Comparison of ENCODE assay signal across 25 cellular contexts in genomic region chr4:107599841-107600240, GRCh38.
A peak's percentile ranks its signal among the peaks of the same experiment; 100 is the strongest.
DNase-seq lines count a peak whose midpoint lies in the region; ATAC-seq and TF ChIP-seq lines count a peak whose summit lies in the region.
"Had no signal": no experiment of that assay in that cellular context is flagged by ENCODE, and none has a peak within 500 bp of the region (broad histone marks: within the 10 kb centered on the region; RNA-seq: fewer than 3 reads in every experiment).

No MANE protein-coding gene starts in this region.

- H3K4me2 ChIP-seq in GM23248 (ENCODE audit: unreplicated experiment), result peak overlapping the region; percentile 69
- peak overlapping the region; percentile 20 for H3K4me2 ChIP-seq in smooth muscle cell
- no peak overlapping the region for H3K4me2 ChIP-seq in hepatocyte

- H3K9me3 ChIP-seq in GM23248 (ENCODE audit: low read depth) (no peaks in the 10 kb centered on the region), smooth muscle cell (replicated peaks; ENCODE audit: low read depth) (no peaks in the 10 kb centered on the region), hepatocyte (ENCODE audit: low read depth) (no peaks in the 10 kb centered on the region)
- H3K9me3 ChIP-seq: body of pancreas, right lobe of liver, tibial artery had no signal

- H3K9ac ChIP-seq in GM23248 (no peak overlapping the region), smooth muscle cell (ENCODE audit: low read depth) (no peak overlapping the region)

- ATAC-seq in SK-N-SH treated with all-trans-retinoic acid at 6 μM for 48 hours, result peak; percentile 33; the same call in 2 of the 3 replicates
- ATAC-seq: body of pancreas, left lobe of liver, right lobe of liver had no signal

- H3K27me3 ChIP-seq in GM23248 (replicated peaks; ENCODE audit: insufficient read depth) (no peaks in the 10 kb centered on the region), smooth muscle cell (ENCODE audit: low read depth) (no peaks in the 10 kb centered on the region), hepatocyte (no peaks in the 10 kb centered on the region)
- H3K27me3 ChIP-seq: body of pancreas, right lobe of liver, tibial artery had no signal

- H2AFZ ChIP-seq in GM23248, result peak overlapping the region; percentile 72
- peak overlapping the region; percentile 17 for H2AFZ ChIP-seq in smooth muscle cell (ENCODE audit: low read depth)
- H2AFZ ChIP-seq in hepatocyte, result no peak overlapping the region

- no peak for TF ChIP-seq CTCF in smooth muscle cell (IDR thresholded peaks at IDR 0.05; ENCODE audit: borderline replicate concordance, insufficient read depth, poor library complexity, severe bottlenecking)
- TF ChIP-seq CTCF in hepatocyte (IDR thresholded peaks at IDR 0.05; ENCODE audit: poor library complexity), result no peak

- H3K4me1 ChIP-seq in GM23248 (ENCODE audit: insufficient read depth), result peaks cover 28% of the 10 kb centered on the region
- peaks cover 12% of the 10 kb centered on the region for H3K4me1 ChIP-seq in smooth muscle cell (ENCODE audit: low read depth)
- peaks cover 10% of the 10 kb centered on the region for H3K4me1 ChIP-seq in hepatocyte (ENCODE audit: insufficient read depth)
- H3K4me1 ChIP-seq: body of pancreas, right lobe of liver had no signal

- in situ Hi-C loops in GM23248 (cut with MboI), result no loop called here

- H4K20me1 ChIP-seq in GM23248 (ENCODE audit: insufficient read depth) (no peaks in the 10 kb centered on the region), smooth muscle cell (ENCODE audit: low read depth) (no peaks in the 10 kb centered on the region), hepatocyte (ENCODE audit: insufficient read depth, poor library complexity, severe bottlenecking) (no peaks in the 10 kb centered on the region)

- H3K79me2 ChIP-seq in GM23248 (ENCODE audit: insufficient read depth) (no peaks in the 10 kb centered on the region), smooth muscle cell (ENCODE audit: low read depth) (no peaks in the 10 kb centered on the region), hepatocyte (no peaks in the 10 kb centered on the region)

- H3K27ac ChIP-seq in GM23248 (peak overlapping the region; percentile 65; the same call in 1 of the 2 replicates), smooth muscle cell (ENCODE audit: low read depth) (no peak overlapping the region), hepatocyte (no peak overlapping the region)
- H3K27ac ChIP-seq: body of pancreas, right lobe of liver had no signal

- 41 to 52% methylated on average over 3 of the region's 3 CpGs for WGBS in GM23248 (ENCODE audit: low coverage in 1 of 2, low lambda C conversion rate in 2 of 2, missing lambda C conversion rate in 2 of 2), 2 experiments
- 50% methylated on average over 3 of the region's 3 CpGs for WGBS in smooth muscle cell (ENCODE audit: low lambda C conversion rate)
- 29% methylated on average over 3 of the region's 3 CpGs for WGBS in hepatocyte (ENCODE audit: low lambda C conversion rate, missing lambda C conversion rate)

- H3K4me3 ChIP-seq in GM23248 (0 out of 2 replicates have a peak overlapping the region, but pooled peaks have one; percentile 0), smooth muscle cell (no peak overlapping the region), hepatocyte (no peak overlapping the region)
- H3K4me3 ChIP-seq: body of pancreas, right lobe of liver, tibial artery had no signal

- H3K9me2 ChIP-seq in GM23248 (ENCODE audit: insufficient read depth) (no peaks in the 10 kb centered on the region), hepatocyte (replicated peaks; ENCODE audit: insufficient read depth) (no peaks in the 10 kb centered on the region)

- H3F3A ChIP-seq in GM23248 (ENCODE audit: insufficient read depth) (peaks cover 11% of the 10 kb centered on the region; the same call in 1 of the 2 replicates), smooth muscle cell (ENCODE audit: low read depth) (no peaks in the 10 kb centered on the region)

- DNase-seq in GM23248 (peak; percentile 13), kidney tubule cell (ENCODE audit: low spot score) (peak; percentile 8), smooth muscle cell (lab: John Stamatoyannopoulos, UW; ENCODE audit: unreplicated experiment) (no peak), NOMO-1 (lab: John Stamatoyannopoulos, UW; ENCODE audit: unreplicated experiment in 2 of 2) (no peak), hepatocyte (ENCODE audit: low spot score) (no peak), HT-29 (ENCODE audit: low spot score) (no peak)
- DNase-seq in activated CD4-positive, alpha-beta T cell treated with anti-CD3 and anti-CD28 coated beads for 48 hours, result no peak
- DNase-seq: activated B cell treated with CpG ODN at 0.5 μM for 24 hours; activated CD4-positive, alpha-beta T cell treated with anti-CD3 and anti-CD28 coated beads, Interleukin-2, amount 50 U/mL, for 4 hours; activated CD8-positive, alpha-beta memory T cell treated with anti-CD3 and anti-CD28 coated beads, Interleukin-2, amount 50 U/mL, for 4 hours; body of pancreas; CD4-positive, CD25-positive, alpha-beta regulatory T cell; effector CD4-positive, alpha-beta T cell; foreskin melanocyte; immature natural killer cell; Kasumi-1; NCI-H1048; NCI-H187 treated with DMSO at 0.1 percent for 48 hours; NCI-H748 treated with DMSO at 0.1 percent for 48 hours; right lobe of liver; stimulated activated CD4-positive, alpha-beta T cell treated with anti-CD3 and anti-CD28 coated beads, Interleukin-15, amount 100 ng/mL, for 24 hours; SW 1271; tibial artery had no signal

- no peaks in the 10 kb centered on the region for H3K36me3 ChIP-seq in GM23248 (ENCODE audit: low read depth)
- H3K36me3 ChIP-seq in smooth muscle cell (ENCODE audit: low read depth), result no peaks in the 10 kb centered on the region
- no peaks in the 10 kb centered on the region for H3K36me3 ChIP-seq in hepatocyte (replicated peaks; ENCODE audit: insufficient read depth, low read depth)
- H3K36me3 ChIP-seq: right lobe of liver, tibial artery had no signal

TF ChIP-seq in SK-N-SH treated with all-trans-retinoic acid at 6 μM for 48 hours, 23 proteins besides CTCF, POLR2A, EP300 and RAD21:
- TF ChIP-seq TCF4 (CRISPR knock-in tag; IDR thresholded peaks at IDR 0.05; ENCODE audit: borderline replicate concordance) (no peak), CSDC2 (CRISPR knock-in tag; IDR thresholded peaks at IDR 0.05) (no peak), GLIS3 (CRISPR knock-in tag; IDR thresholded peaks at IDR 0.05) (no peak), PPARA (CRISPR knock-in tag; IDR thresholded peaks at IDR 0.05; ENCODE audit: borderline replicate concordance) (no peak), SNAI2 (CRISPR knock-in tag; IDR thresholded peaks at IDR 0.05) (no peak), ARNTL (CRISPR knock-in tag; IDR thresholded peaks at IDR 0.05; ENCODE audit: borderline replicate concordance, low read depth) (no peak), PATZ1 (CRISPR knock-in tag; IDR thresholded peaks at IDR 0.05; ENCODE audit: borderline replicate concordance) (no peak)

Comparison
In these comparisons a context has a peak if more than half of its experiments do, and no peak if none do; other contexts are left out.
1. DNase-seq: peak in GM23248 (single experiment) and kidney tubule cell (single experiment); none in smooth muscle cell (single experiment), NOMO-1 (0 of 2), activated CD4-positive, alpha-beta T cell treated with anti-CD3 and anti-CD28 coated beads for 48 hours (single experiment), hepatocyte (single experiment) and HT-29 (single experiment).